Comparison of ENCODE assay signal across 12 cellular contexts in the genomic region with DNA sequence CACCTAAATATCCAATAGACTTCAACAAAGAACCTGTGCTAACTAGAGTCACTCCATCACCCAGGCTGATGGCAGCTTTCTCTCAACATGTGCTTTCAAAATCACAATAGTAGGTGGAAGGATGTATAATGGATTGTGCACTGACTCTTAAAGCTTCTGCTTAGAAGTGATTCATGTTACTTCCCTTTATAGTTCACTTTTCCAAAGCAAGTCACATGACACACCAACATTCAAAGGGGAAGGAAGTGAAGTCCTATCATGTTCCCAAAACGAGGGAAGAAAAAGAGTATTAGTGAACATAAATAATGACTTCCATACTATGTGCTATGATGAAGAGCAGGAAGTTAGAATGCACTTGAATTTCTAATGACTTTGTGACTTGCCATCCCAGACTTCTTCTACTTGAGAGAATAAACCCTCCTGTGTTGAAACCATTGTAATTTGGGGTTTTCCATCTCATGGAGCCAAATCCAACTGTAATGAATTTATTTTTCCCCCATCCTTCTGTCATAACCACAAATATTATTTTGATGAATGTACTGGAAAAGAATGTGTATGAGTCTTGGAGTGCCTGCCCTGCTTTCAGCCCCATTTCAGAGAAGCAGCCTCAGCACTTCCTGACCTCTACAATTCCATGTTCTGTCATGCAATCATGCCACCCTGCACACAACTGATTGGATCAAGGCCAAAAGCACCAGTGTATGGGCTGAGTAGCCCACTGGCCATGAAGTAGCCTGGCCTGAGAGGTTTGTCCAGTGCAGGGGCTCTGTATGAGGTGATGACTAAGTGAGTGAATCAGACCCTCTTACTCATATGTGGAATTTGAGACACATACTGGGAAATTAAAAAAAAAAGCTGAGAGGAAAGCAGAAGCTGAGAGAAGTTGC.
DNase-seq lines count a peak whose midpoint lies in the region; ATAC-seq and TF ChIP-seq lines count a peak whose summit lies in the region.
"Had no signal": no experiment of that assay in that cellular context is flagged by ENCODE, and none has a peak within 500 bp of the region (broad histone marks: within the 10 kb centered on the region; RNA-seq: fewer than 3 reads in every experiment).

No MANE protein-coding gene starts in this region.

- no peak overlapping the region for H3K4me3 Mint-ChIP-seq in CD4-positive, alpha-beta T cell

- peak; percentile 39 for ATAC-seq in omental fat pad (ENCODE audit: low FRiP score)
- ATAC-seq in CD4-positive, alpha-beta T cell (ENCODE audit: poor library complexity), result no peak

- no peaks in the 10 kb centered on the region for H3K36me3 Mint-ChIP-seq in CD4-positive, alpha-beta T cell (ENCODE audit: low read depth)

- H3K4me1 Mint-ChIP-seq in CD4-positive, alpha-beta T cell (ENCODE audit: low read depth), result no peaks in the 10 kb centered on the region

- CTCF ChIA-PET in CD4-positive, alpha-beta T cell (lab: Charles Lee), result interaction anchor here (0.6 kb wide), 1 partner anchor 772 kb away, joined by 3 read pairs; no protein-coding TSS in a partner anchor

- H3K4me3 ChIP-seq in MG63 (no peak overlapping the region), cardiac fibroblast (replicated peaks in 1 of 2; ENCODE audit: low read depth in 2 of 2, low read length in 2 of 2) (no peak overlapping the region), suprapubic skin (no peak overlapping the region)

- peaks cover 20% of the 10 kb centered on the region for H3K4me1 ChIP-seq in suprapubic skin

- H3K27me3 ChIP-seq in MG63, result no peaks in the 10 kb centered on the region
- no peaks in the 10 kb centered on the region for H3K27me3 ChIP-seq in CD4-positive, alpha-beta T cell (ENCODE audit: control insufficient read depth, insufficient read depth, low read length)
- no peaks in the 10 kb centered on the region for H3K27me3 ChIP-seq in suprapubic skin

- H3K9me3 ChIP-seq in MG63 (no peaks in the 10 kb centered on the region), suprapubic skin (no peaks in the 10 kb centered on the region)
- H3K9me3 ChIP-seq in CD4-positive, alpha-beta T cell (ENCODE audit: control insufficient read depth, low read length), result peaks cover 7% of the 10 kb centered on the region

- in situ Hi-C loops in Caki2 (cut with HindIII; ENCODE audit: low pct_unique_long_range_greater_than_20kb, low sequenced_read_pairs), result no loop called here

- H3K9me3 Mint-ChIP-seq in CD4-positive, alpha-beta T cell, result peaks cover 3% of the 10 kb centered on the region

- TF ChIP-seq EP300 in suprapubic skin (IDR thresholded peaks at IDR 0.05), result no peak

- no peaks in the 10 kb centered on the region for H3K36me3 ChIP-seq in MG63
- H3K36me3 ChIP-seq in suprapubic skin, result no peaks in the 10 kb centered on the region

- no peak overlapping the region for H3K27ac Mint-ChIP-seq in CD4-positive, alpha-beta T cell

- intact Hi-C loops in CD4-positive, alpha-beta T cell (cut with DNase I, micrococcal nuclease), result no loop called here

- no peak for TF ChIP-seq POLR2A in suprapubic skin (IDR thresholded peaks at IDR 0.05)

- POLR2A ChIA-PET in CD4-positive, alpha-beta T cell (lab: Charles Lee), result no interaction called here

- no peaks in the 10 kb centered on the region for H3K27me3 Mint-ChIP-seq in CD4-positive, alpha-beta T cell

- no peak overlapping the region for H3K27ac ChIP-seq in CD4-positive, alpha-beta T cell (ENCODE audit: low read depth, low read length)
- no peak overlapping the region for H3K27ac ChIP-seq in suprapubic skin

- TF ChIP-seq CTCF in cardiac fibroblast (IDR thresholded peaks at IDR 0.05; ENCODE audit: low read depth, low read length), result no peak
- no peak for TF ChIP-seq CTCF in omental fat pad (IDR thresholded peaks at IDR 0.05)
- TF ChIP-seq CTCF in CD4-positive, alpha-beta T cell (IDR thresholded peaks at IDR 0.05), result no peak
- TF ChIP-seq CTCF in suprapubic skin (IDR thresholded peaks at IDR 0.05), result no peak

- 31% methylated on average over 1 of the region's 1 CpG for WGBS in suprapubic skin

- DNase-seq in Caki2 (ENCODE audit: low read depth), result peak; percentile 75
- DNase-seq in MG63, result peak; percentile 98
- DNase-seq in cardiac fibroblast (ENCODE audit: low read depth in 2 of 2), result peak; percentile 87 to 98
- DNase-seq in omental fat pad (ENCODE audit: low spot score), result no peak
- no peak for DNase-seq in CD4-positive, alpha-beta T cell
- DNase-seq in suprapubic skin (ENCODE audit: low spot score in 2 of 2), result no peak
- DNase-seq in NCI-H1436 (lab: John Stamatoyannopoulos, UW), result no peak
- DNase-seq in SHP77 (lab: John Stamatoyannopoulos, UW), result no peak
- DNase-seq: activated CD4-positive, alpha-beta T cell treated with anti-CD3 and anti-CD28 coated beads for 1 hour; kidney; NK-92 treated with Interleukin-12 subunit alpha and Interleukin-12 subunit beta, amount 100 ng/mL, for 24 hours; right cardiac atrium had no signal

Comparison
In these comparisons a context has a peak if more than half of its experiments do, and no peak if none do; other contexts are left out.
1. DNase-seq: peak in Caki2 (single experiment), MG63 (single experiment) and cardiac fibroblast (2 of 2); none in omental fat pad (single experiment), CD4-positive, alpha-beta T cell (0 of 10), suprapubic skin (0 of 2), NCI-H1436 (single experiment) and SHP77 (0 of 2).